Comparison of ENCODE assay signal across 15 cellular contexts in the genomic region with DNA sequence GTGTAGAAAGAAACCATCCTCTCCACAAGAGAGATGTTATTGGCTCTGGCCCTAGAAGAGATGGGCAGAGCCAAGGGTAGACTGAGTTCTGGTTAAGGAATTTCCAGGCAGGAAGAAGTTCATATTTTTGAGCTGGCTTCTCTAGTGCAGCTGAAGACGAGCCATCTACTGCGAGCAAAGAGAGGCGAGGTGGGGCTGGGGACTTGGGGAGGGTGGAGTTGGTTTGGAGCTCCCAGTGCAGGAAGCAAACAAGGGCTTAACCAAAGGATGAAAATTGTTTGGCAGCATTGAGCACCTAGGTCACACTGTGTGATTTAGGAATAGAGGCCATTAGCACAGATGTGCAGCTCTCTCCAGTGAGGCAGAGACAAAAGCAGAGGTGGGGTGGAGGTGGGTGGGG.
DNase-seq lines count a peak whose midpoint lies in the region; ATAC-seq, FAIRE-seq and TF ChIP-seq lines count a peak whose summit lies in the region.
"Had no signal": no experiment of that assay in that cellular context is flagged by ENCODE, and none has a peak within 500 bp of the region (broad histone marks: within the 10 kb centered on the region; RNA-seq: fewer than 3 reads in every experiment).

No MANE protein-coding gene starts in this region.

- intact Hi-C loops in colonic mucosa (cut with DNase I) = no loop called here

- ATAC-seq in thoracic aorta (ENCODE audit: insufficient number of reproducible peaks, low FRiP score, low read depth) = no peak

- H3K27ac Mint-ChIP-seq in endodermal cell = no peak overlapping the region

- no peak for DNase-seq in HTR-8/SVneo (ENCODE audit: insufficient read length, low spot score)
- DNase-seq in endodermal cell = peak; percentile 25
- DNase-seq in mesenteric fat pad (ENCODE audit: low spot score) = peak; percentile 16
- DNase-seq in thoracic aorta (ENCODE audit: low spot score) = no peak
- no peak for DNase-seq in cortex of kidney (lab: John Stamatoyannopoulos, UW)
- DNase-seq in MV-4-11 (lab: John Stamatoyannopoulos, UW) = no peak
- DNase-seq in dedifferentiated amniotic fluid mesenchymal stem cell (ENCODE audit: extremely low spot score) = no peak
- DNase-seq in colonic mucosa = no peak
- DNase-seq: activated CD4-positive, CD25-positive, alpha-beta regulatory T cell treated with anti-CD3 and anti-CD28 coated beads, Interleukin-2, amount 50 U/mL, for 72 hours; activated T-cell treated with anti-CD3 and anti-CD28 coated beads, Interleukin-2, amount 50 U/mL, for 1 hour; C1 segment of cervical spinal cord had no signal

- H3K36me3 ChIP-seq in endodermal cell (ENCODE audit: control insufficient read depth, insufficient read depth, low read length) (no peaks in the 10 kb centered on the region), thoracic aorta (no peaks in the 10 kb centered on the region), colonic mucosa (no peaks in the 10 kb centered on the region)
- H3K36me3 ChIP-seq: HAP-1, MG63 had no signal

- no peak overlapping the region for H3K4me3 Mint-ChIP-seq in endodermal cell

- H3K4me3 ChIP-seq in endodermal cell (ENCODE audit: low read length) = no peak overlapping the region
- no peak overlapping the region for H3K4me3 ChIP-seq in thoracic aorta
- no peak overlapping the region for H3K4me3 ChIP-seq in colonic mucosa
- H3K4me3 ChIP-seq: HAP-1, MG63 had no signal

- TF ChIP-seq CTCF in endodermal cell (conservative IDR thresholded peaks at IDR 0.05) (no peak), thoracic aorta (IDR thresholded peaks at IDR 0.05) (no peak), colonic mucosa (IDR thresholded peaks at IDR 0.05) (no peak)

- no peaks in the 10 kb centered on the region for H3K36me3 Mint-ChIP-seq in endodermal cell (ENCODE audit: low read depth)

- H3K9ac ChIP-seq in endodermal cell (ENCODE audit: extremely low read depth, low read length, poor library complexity, severe bottlenecking) (no peak overlapping the region), colonic mucosa (ENCODE audit: low read depth in 2 of 2, low read length in 2 of 2) (no peak overlapping the region)

- no peaks in the 10 kb centered on the region for H3K27me3 ChIP-seq in endodermal cell (ENCODE audit: control insufficient read depth, insufficient read depth, low read length, poor library complexity, severe bottlenecking)
- H3K27me3 ChIP-seq in thoracic aorta (replicated peaks; ENCODE audit: insufficient read depth) = no peaks in the 10 kb centered on the region
- no peaks in the 10 kb centered on the region for H3K27me3 ChIP-seq in colonic mucosa
- H3K27me3 ChIP-seq: MG63 had no signal

- peaks cover 32% of the 10 kb centered on the region for H3K4me1 Mint-ChIP-seq in endodermal cell

- H3K4me1 ChIP-seq in endodermal cell (ENCODE audit: control insufficient read depth, insufficient read depth, low read length) (no peaks in the 10 kb centered on the region), thoracic aorta (ENCODE audit: control insufficient read depth in 1 of 2, low read depth in 2 of 2) (peaks cover 36 to 76% of the 10 kb centered on the region in 2 donors), colonic mucosa (peaks cover 3% of the 10 kb centered on the region)

- FAIRE-seq in HTR-8/SVneo (lab: Jason Lieb, UNC) = peak; percentile 73
- FAIRE-seq: colon, G401.6 had no signal

- H3K27ac ChIP-seq in endodermal cell (ENCODE audit: low read depth, low read length) (no peak overlapping the region), thoracic aorta (peak overlapping the region; percentile 50 to 56), colonic mucosa (no peak overlapping the region)

- 96 to 100% methylated on average over 3 of the region's 3 CpGs for WGBS in endodermal cell (ENCODE audit: insufficient coverage in 1 of 2, insufficient read length in 1 of 2), 2 experiments

- H3K9me3 Mint-ChIP-seq in endodermal cell = no peaks in the 10 kb centered on the region

- peaks cover 15% of the 10 kb centered on the region for H3K27me3 Mint-ChIP-seq in endodermal cell (ENCODE audit: insufficient read depth)

- H3K9me3 ChIP-seq in endodermal cell (ENCODE audit: control insufficient read depth, low read length) (no peaks in the 10 kb centered on the region), thoracic aorta (no peaks in the 10 kb centered on the region), colonic mucosa (no peaks in the 10 kb centered on the region)
- H3K9me3 ChIP-seq: HAP-1, MG63 had no signal

Comparison
In these comparisons a context has a peak if more than half of its experiments do, and no peak if none do; other contexts are left out.
1. DNase-seq: peak in endodermal cell (single experiment) and mesenteric fat pad (single experiment); none in HTR-8/SVneo (single experiment), thoracic aorta (single experiment), cortex of kidney (single experiment), MV-4-11 (single experiment), dedifferentiated amniotic fluid mesenchymal stem cell (single experiment) and colonic mucosa (single experiment).
2. H3K27ac ChIP-seq: peak in thoracic aorta (2 of 2); none in endodermal cell (single experiment) and colonic mucosa (single experiment).